ENCODE assay signal across 8 cellular contexts in the genomic region with DNA sequence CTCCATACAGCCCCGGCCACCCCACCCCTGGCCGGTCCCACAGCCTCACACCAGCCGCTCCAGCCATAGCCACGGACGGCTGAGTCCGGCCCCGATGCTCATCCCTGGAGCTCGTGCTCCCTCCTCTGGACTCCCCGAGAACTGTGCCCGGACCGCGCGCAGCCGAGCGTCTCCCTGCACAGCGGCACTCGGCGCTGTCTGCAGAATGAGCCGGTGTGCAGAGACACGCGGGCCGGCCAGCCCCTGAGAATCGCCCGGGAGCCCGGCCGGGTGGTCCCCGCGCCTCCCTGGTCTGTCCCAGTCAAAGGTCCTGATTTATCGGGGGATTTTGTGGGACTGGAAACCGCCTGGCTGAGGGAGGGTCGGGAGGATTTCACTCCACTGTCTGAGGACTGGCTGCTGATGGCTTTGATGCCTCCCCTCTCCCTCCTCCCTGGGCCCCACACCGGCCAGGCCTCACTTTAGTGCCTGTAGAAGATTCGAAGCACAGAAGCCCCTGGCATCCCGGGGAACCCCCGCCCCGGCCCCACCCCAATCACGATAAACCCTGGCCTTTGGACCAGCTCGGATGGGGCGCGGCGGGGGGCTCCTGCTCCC.
DNase-seq lines count a peak whose midpoint lies in the region; ATAC-seq and TF ChIP-seq lines count a peak whose summit lies in the region.

No MANE protein-coding gene starts in this region.

- H3K9ac ChIP-seq in DND-41 (ENCODE audit: low read depth, low read length): no peak overlapping the region
- H3K9ac ChIP-seq in HUES48 (ENCODE audit: low read depth, low read length): no peak overlapping the region
- H3K9ac ChIP-seq in rectal smooth muscle tissue (ENCODE audit: low read length): no peak overlapping the region

- no peaks in the 10 kb centered on the region for H3K36me3 ChIP-seq in DND-41 (ENCODE audit: insufficient read depth, low read length)
- no peaks in the 10 kb centered on the region for H3K36me3 ChIP-seq in HUES48 (ENCODE audit: control insufficient read depth, insufficient read depth, low read length)
- no peaks in the 10 kb centered on the region for H3K36me3 ChIP-seq in SJCRH30
- H3K36me3 ChIP-seq in heart left ventricle: no peaks in the 10 kb centered on the region
- H3K36me3 ChIP-seq in rectal smooth muscle tissue (ENCODE audit: control insufficient read depth, insufficient read depth, low read length): no peaks in the 10 kb centered on the region
- no peaks in the 10 kb centered on the region for H3K36me3 ChIP-seq in vagina

- ATAC-seq in DND-41 (ENCODE audit: insufficient read depth, low read depth) (no peak), heart left ventricle (peak; percentile 55 to 96 (median 93)), GM19395 (IDR thresholded peaks at IDR 0.05; ENCODE audit: unreplicated experiment) (no peak)

- H3K9me3 ChIP-seq in DND-41 (ENCODE audit: insufficient read depth, low read length, severe bottlenecking) (no peaks in the 10 kb centered on the region), HUES48 (ENCODE audit: control insufficient read depth, insufficient read depth, low read length) (no peaks in the 10 kb centered on the region), SJCRH30 (replicated peaks) (no peaks in the 10 kb centered on the region), heart left ventricle (no peaks in the 10 kb centered on the region), vagina (no peaks in the 10 kb centered on the region)

- no peak overlapping the region for H2AFZ ChIP-seq in DND-41 (ENCODE audit: low read depth, low read length)

- 5 to 18% (median 14%) methylated on average over 21 to 41 of the region's 41 CpGs for WGBS in heart left ventricle, 4 donors

- peaks cover 13% of the 10 kb centered on the region; the same call in 1 of the 2 replicates for H4K20me1 ChIP-seq in DND-41 (ENCODE audit: insufficient read depth, low read length)

- H3K4me2 ChIP-seq in DND-41 (ENCODE audit: insufficient read depth, low read length): no peak overlapping the region

- peaks cover 17% of the 10 kb centered on the region for H3K27me3 ChIP-seq in DND-41 (ENCODE audit: insufficient read depth, low read length, poor library complexity)
- peaks cover 26% of the 10 kb centered on the region for H3K27me3 ChIP-seq in HUES48 (ENCODE audit: control insufficient read depth, insufficient read depth, low read length)
- H3K27me3 ChIP-seq in SJCRH30: peaks cover 64% of the 10 kb centered on the region
- H3K27me3 ChIP-seq in heart left ventricle: peaks cover 6 to 67% (median 30%) of the 10 kb centered on the region in 9 donors
- peaks cover 25% of the 10 kb centered on the region for H3K27me3 ChIP-seq in rectal smooth muscle tissue (ENCODE audit: control insufficient read depth, insufficient read depth, low read length)
- H3K27me3 ChIP-seq in vagina: no peaks in the 10 kb centered on the region

- no peak overlapping the region for H3K4me3 ChIP-seq in DND-41 (ENCODE audit: low read depth in 1 of 2, low read length in 2 of 2)
- peak overlapping the region; percentile 47; the same call in 1 of the 2 replicates for H3K4me3 ChIP-seq in HUES48 (ENCODE audit: low read depth, low read length)
- no peak overlapping the region for H3K4me3 ChIP-seq in SJCRH30
- peak overlapping the region; percentile 2 to 56 (median 44) for H3K4me3 ChIP-seq in heart left ventricle
- H3K4me3 ChIP-seq in rectal smooth muscle tissue (ENCODE audit: low read length): peak overlapping the region; percentile 18
- peak overlapping the region in 1 of 2 donors; percentile 23 for H3K4me3 ChIP-seq in vagina

- H3K4me1 ChIP-seq in DND-41 (ENCODE audit: insufficient read depth, low read length): no peaks in the 10 kb centered on the region
- no peaks in the 10 kb centered on the region for H3K4me1 ChIP-seq in HUES48 (ENCODE audit: control insufficient read depth, insufficient read depth, low read length)
- H3K4me1 ChIP-seq in SJCRH30: no peaks in the 10 kb centered on the region
- H3K4me1 ChIP-seq in heart left ventricle: peaks cover 0 to 14% (median 4%) of the 10 kb centered on the region in 12 donors
- H3K4me1 ChIP-seq in rectal smooth muscle tissue (ENCODE audit: control insufficient read depth, insufficient read depth, low read length): no peaks in the 10 kb centered on the region
- peaks cover 4% of the 10 kb centered on the region for H3K4me1 ChIP-seq in vagina

- no peak for TF ChIP-seq POLR2A in heart left ventricle (IDR thresholded peaks at IDR 0.05)
- TF ChIP-seq POLR2A in vagina (IDR thresholded peaks at IDR 0.05): no peak

- TF ChIP-seq CTCF in DND-41 (IDR thresholded peaks at IDR 0.05; ENCODE audit: borderline replicate concordance, extremely low read depth, low read length, poor library complexity, severe bottlenecking): peak; percentile 34
- TF ChIP-seq CTCF in heart left ventricle (IDR thresholded peaks at IDR 0.05): peak; percentile 59 to 83 (median 72)
- peak in 1 of 3 experiments; percentile 35 for TF ChIP-seq CTCF in vagina (IDR thresholded peaks at IDR 0.05)

- H3K27ac ChIP-seq in DND-41 (ENCODE audit: low read length) (no peak overlapping the region), HUES48 (ENCODE audit: low read depth, low read length) (no peak overlapping the region), SJCRH30 (no peak overlapping the region), heart left ventricle (no peak overlapping the region), rectal smooth muscle tissue (ENCODE audit: low read depth, low read length) (no peak overlapping the region), vagina (no peak overlapping the region)

- no peak for DNase-seq in DND-41
- DNase-seq in SJCRH30: peak; percentile 42 to 47
- DNase-seq in activated naive CD4-positive, alpha-beta T cell treated with Interleukin-2 at 50 U/mL for 16 hours: peak; percentile 75
- DNase-seq in heart left ventricle: peak; percentile 56 to 78 (median 63)
- peak; percentile 60 to 85 for DNase-seq in vagina (ENCODE audit: extremely low spot score in 2 of 2)

- no peaks in the 10 kb centered on the region for H3K79me2 ChIP-seq in DND-41 (ENCODE audit: insufficient read depth, low read length)

- intact Hi-C loops in heart left ventricle (cut with DNase I) (loop anchor here in 4 of 10 donors (2.0 to 10.0 kb wide), 5 partner anchors 68 to 1150 kb away; no protein-coding TSS in a partner anchor), vagina (cut with DNase I) (no loop called here)

Comparison
In these comparisons a context has a peak if more than half of its experiments do, and no peak if none do; other contexts are left out.
1. ATAC-seq: peak in heart left ventricle (4 of 4); none in DND-41 (single experiment) and GM19395 (single experiment).
2. H3K4me3 ChIP-seq: peak in HUES48 (single experiment), heart left ventricle (12 of 12) and rectal smooth muscle tissue (single experiment); none in DND-41 (0 of 2) and SJCRH30 (single experiment).